ENCODE assay signal across 2 cellular contexts in genomic region chr9:129524848-129525345, GRCh38.
TF ChIP-seq lines count a peak whose summit lies in the region.

No MANE protein-coding gene starts in this region.

TF ChIP-seq in HEK293, 187 proteins besides CTCF, POLR2A, EP300 and RAD21:
- no peak for TF ChIP-seq ZNF146 (tag by site-specific recombination; IDR thresholded peaks at IDR 0.05)
- TF ChIP-seq EGR2 (tag by site-specific recombination; IDR thresholded peaks at IDR 0.05; ENCODE audit: low read depth), result peak; percentile 77
- TF ChIP-seq ZFHX2 (tag by site-specific recombination; conservative IDR thresholded peaks at IDR 0.05), result peak; percentile 87

TF ChIP-seq in H1, 55 proteins besides CTCF, POLR2A, EP300 and RAD21:
- TF ChIP-seq JUND (IDR thresholded peaks at IDR 0.05; ENCODE audit: low read length) (no peak), BRCA1 (IDR thresholded peaks at IDR 0.05; ENCODE audit: low read depth, low read length) (no peak), NANOG (IDR thresholded peaks at IDR 0.05; ENCODE audit: insufficient read depth, low read depth, low read length, poor library complexity, severe bottlenecking) (no peak), CREB1 (IDR thresholded peaks at IDR 0.05) (no peak), MAX (IDR thresholded peaks at IDR 0.05) (no peak), SP2 (IDR thresholded peaks at IDR 0.05; ENCODE audit: low read length) (no peak), SIX5 (IDR thresholded peaks at IDR 0.05; ENCODE audit: low read depth, low read length) (no peak), TAF1 (IDR thresholded peaks at IDR 0.05; ENCODE audit: low read depth, low read length) (no peak), GABPA (IDR thresholded peaks at IDR 0.05; ENCODE audit: borderline replicate concordance, insufficient read depth, low read length) (no peak), SIRT6 (IDR thresholded peaks at IDR 0.05; ENCODE audit: low read length) (no peak), ZNF274 (IDR thresholded peaks at IDR 0.05; ENCODE audit: borderline replicate concordance, extremely low read depth, low read length) (no peak), EZH2 (IDR thresholded peaks at IDR 0.05; ENCODE audit: low read depth, low read length, severe bottlenecking) (no peak), CEBPB (IDR thresholded peaks at IDR 0.05; ENCODE audit: low read depth, low read length) (no peak), RFX5 (IDR thresholded peaks at IDR 0.05; ENCODE audit: borderline replicate concordance, low read depth, low read length) (no peak), KDM4A (IDR thresholded peaks at IDR 0.05; ENCODE audit: low read depth, low read length, severe bottlenecking) (no peak), POLR2AphosphoS5 (IDR thresholded peaks at IDR 0.05; ENCODE audit: low read depth, low read length) (no peak), FOSL1 (IDR thresholded peaks at IDR 0.05; ENCODE audit: insufficient read depth, low read depth, low read length) (no peak), RBBP5 (IDR thresholded peaks at IDR 0.05; ENCODE audit: borderline replicate concordance, low read depth, low read length) (no peak), SRF (IDR thresholded peaks at IDR 0.05; ENCODE audit: low read depth, low read length) (no peak)
